Comparison of ENCODE assay signal across 17 cellular contexts in the genomic region with DNA sequence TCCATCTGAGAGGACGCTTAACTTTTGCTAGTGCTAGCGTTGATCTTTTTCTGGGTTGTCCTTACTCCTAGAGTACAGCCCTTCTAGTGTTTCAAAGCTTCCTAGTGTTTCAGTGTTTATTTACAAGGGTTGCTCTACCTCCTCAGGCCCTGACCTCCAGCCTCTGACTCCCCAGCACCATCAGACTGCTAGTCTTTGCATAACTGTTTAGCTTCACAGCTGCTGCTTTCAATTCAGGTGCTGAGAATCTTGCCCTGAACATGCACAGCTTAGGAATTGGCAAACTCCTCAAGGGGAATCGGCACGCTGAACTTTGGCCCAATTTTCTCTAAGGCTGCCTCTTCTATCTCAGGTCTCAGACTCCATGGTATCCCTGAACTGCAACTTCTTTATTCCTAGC. TPM values are rescaled to one million over a fixed set of nuclear protein-coding genes. Genes with fewer than 3 reads are reported as not detected.
DNase-seq lines count a peak whose midpoint lies in the region; ATAC-seq, FAIRE-seq and TF ChIP-seq lines count a peak whose summit lies in the region.
"Not testable (repeated sequence)": the region's sequence is repeated elsewhere in the genome, so short reads cannot be mapped to it uniquely, and the experiment has no call there.
"Had no signal": no experiment of that assay in that cellular context is flagged by ENCODE, and none has a peak within 500 bp of the region (broad histone marks: within the 10 kb centered on the region; RNA-seq: fewer than 3 reads in every experiment).

No MANE protein-coding gene starts in this region.

- not testable (repeated sequence) for H4K8ac ChIP-seq in mesendoderm (ENCODE audit: low read depth, low read length)

- H2AK5ac ChIP-seq in mesendoderm (ENCODE audit: low read length): not testable (repeated sequence)

- DNase-seq in H54 (ENCODE audit: insufficient read length, low spot score); WTC11 (ENCODE audit: low spot score); endodermal cell; omental fat pad (ENCODE audit: low spot score); sciatic nerve (ENCODE audit: low spot score): not testable (repeated sequence)
- DNase-seq in LHCN-M2 (ENCODE audit: low read depth) (peak; percentile 0), mesendoderm (peak; percentile 31), nephron progenitor cell (peak; percentile 8)

- H3K9me3 Mint-ChIP-seq in WTC11, endodermal cell, nephron progenitor cell: not testable (repeated sequence)

- peak overlapping the region; percentile 80 for H3K18ac ChIP-seq in mesendoderm (ENCODE audit: low read length)

- H3K27me3 Mint-ChIP-seq in WTC11 (ENCODE audit: low read depth); nephron progenitor cell (ENCODE audit: low read depth, poor library complexity): not testable (repeated sequence)
- H3K27me3 Mint-ChIP-seq in endodermal cell (ENCODE audit: insufficient read depth): peaks cover 11% of the 10 kb centered on the region

- not testable (repeated sequence) for H3K9ac ChIP-seq in endodermal cell (ENCODE audit: extremely low read depth, low read length, poor library complexity, severe bottlenecking); mesendoderm (ENCODE audit: low read length)

- ATAC-seq in WTC11: peak; percentile 70
- ATAC-seq in omental fat pad (ENCODE audit: low FRiP score): peak; percentile 81
- peak; percentile 22 for ATAC-seq in sciatic nerve

- not testable (repeated sequence) for H3K27ac Mint-ChIP-seq in WTC11
- H3K27ac Mint-ChIP-seq in endodermal cell: peak overlapping the region; percentile 52
- peak overlapping the region; percentile 87 for H3K27ac Mint-ChIP-seq in nephron progenitor cell

- H3K4ac ChIP-seq in mesendoderm (ENCODE audit: low read depth, low read length): peak overlapping the region; percentile 81

- intact Hi-C loops in sciatic nerve (cut with DNase I): not testable (repeated sequence)

- H2BK5ac ChIP-seq in mesendoderm (ENCODE audit: low read length): not testable (repeated sequence)

- 75 to 80% methylated on average over 2 of the region's 4 CpGs for WGBS in endodermal cell (ENCODE audit: insufficient coverage in 1 of 2, insufficient read length in 1 of 2), 2 experiments
- WGBS in mesendoderm (ENCODE audit: extremely low coverage, insufficient coverage, low lambda C conversion rate): no CpG with 5 or more reads among the region's 4 CpGs

- CTCF ChIA-PET in WTC11 (lab: Charles Lee): not testable (repeated sequence)

- POLR2A ChIA-PET in WTC11 (lab: Charles Lee): not testable (repeated sequence)

- H3K4me3 Mint-ChIP-seq in WTC11, endodermal cell: not testable (repeated sequence)
- peak overlapping the region; percentile 57 for H3K4me3 Mint-ChIP-seq in nephron progenitor cell

- not testable (repeated sequence) for H3K4me2 ChIP-seq in mesendoderm (ENCODE audit: low read length)

- H3K36me3 Mint-ChIP-seq in WTC11; endodermal cell (ENCODE audit: low read depth); nephron progenitor cell (ENCODE audit: low read depth): not testable (repeated sequence)

- not testable (repeated sequence) for H3K23ac ChIP-seq in mesendoderm (ENCODE audit: low read length)

- not testable (repeated sequence) for H3K4me3 ChIP-seq in endodermal cell (ENCODE audit: low read length); mesendoderm (ENCODE audit: low read length)

- peaks cover 12% of the 10 kb centered on the region for H3K4me1 Mint-ChIP-seq in WTC11
- H3K4me1 Mint-ChIP-seq in endodermal cell: peaks cover 15% of the 10 kb centered on the region
- peaks cover 30% of the 10 kb centered on the region for H3K4me1 Mint-ChIP-seq in nephron progenitor cell

- not testable (repeated sequence) for H3K79me2 ChIP-seq in mesendoderm (ENCODE audit: control insufficient read depth, insufficient read depth, low read length)

- H2BK120ac ChIP-seq in mesendoderm (ENCODE audit: low read depth, low read length): not testable (repeated sequence)

- H3K36me3 ChIP-seq in endodermal cell (ENCODE audit: control insufficient read depth, insufficient read depth, low read length); mesendoderm (ENCODE audit: control insufficient read depth, insufficient read depth, low read length): not testable (repeated sequence)

- not testable (repeated sequence) for H3K27ac ChIP-seq in endodermal cell (ENCODE audit: low read depth, low read length)
- peak overlapping the region; percentile 45 for H3K27ac ChIP-seq in mesendoderm (ENCODE audit: low read depth, low read length)

- TF ChIP-seq CTCF in WTC11 (IDR thresholded peaks at IDR 0.05); endodermal cell (conservative IDR thresholded peaks at IDR 0.05); nephron progenitor cell (IDR thresholded peaks at IDR 0.05); omental fat pad (IDR thresholded peaks at IDR 0.05): not testable (repeated sequence)

- not testable (repeated sequence) for H3K4me1 ChIP-seq in endodermal cell (ENCODE audit: control insufficient read depth, insufficient read depth, low read length); mesendoderm (ENCODE audit: control insufficient read depth, low read depth, low read length)

- not testable (repeated sequence) for TF ChIP-seq POLR2A in H54 (IDR thresholded peaks at IDR 0.05; ENCODE audit: low read depth, low read length)

- not testable (repeated sequence) for H3K9me3 ChIP-seq in endodermal cell (ENCODE audit: control insufficient read depth, low read length)

- not testable (repeated sequence) for H4K5ac ChIP-seq in mesendoderm (ENCODE audit: low read length)

- H3K56ac ChIP-seq in mesendoderm (ENCODE audit: low read length): peak overlapping the region; percentile 25

- not testable (repeated sequence) for H3K79me1 ChIP-seq in mesendoderm (ENCODE audit: low read length)

- not testable (repeated sequence) for H2BK15ac ChIP-seq in mesendoderm (replicated peaks; ENCODE audit: low read depth)

- FAIRE-seq in H54 (lab: Jason Lieb, UNC): peak; percentile 23

- not testable (repeated sequence) for H3K27me3 ChIP-seq in endodermal cell (ENCODE audit: control insufficient read depth, insufficient read depth, low read length, poor library complexity, severe bottlenecking); mesendoderm (ENCODE audit: insufficient read depth, low read length, poor library complexity)

RNA-seq across cellular contexts. Expression of gene OR52B4, which starts 52.9 kb away (rescaled TPM):
- total RNA-seq in LHCN-M2 (2014; rRNA removed) (not detected in 2 replicates), WTC11 (2021) (not detected in 3 replicates), endodermal cell (not detected), omental fat pad (not detected), sciatic nerve (0.45 TPM)
- polyA plus RNA-seq in LHCN-M2 (2012): not detected
- not detected for polyA plus RNA-seq in endodermal cell (2013, experiment 1 of 2)
- polyA plus RNA-seq in endodermal cell (2013, experiment 2 of 2): not detected
- polyA plus RNA-seq in mesendoderm (2013, experiment 1 of 2): not detected
- not detected for polyA plus RNA-seq in mesendoderm (2013, experiment 2 of 2)
- total RNA-seq: A673; CD4-positive, alpha-beta memory T cell; CD4-positive, CD25-positive, alpha-beta regulatory T cell; CD8-positive, alpha-beta memory T cell; Daoy; G401; GM12878 had no signal
- polyA plus RNA-seq: AG04450; CD14-positive monocyte; CD4-positive, alpha-beta memory T cell; CD4-positive, CD25-positive, alpha-beta regulatory T cell; CD8-positive, alpha-beta memory T cell; GM12878 had no signal

Comparison
In these comparisons a context has a peak if more than half of its experiments do, and no peak if none do; other contexts are left out.
1. ATAC-seq: peak in every context shown above with its lines; median percentile 81 in omental fat pad; 70 in WTC11; 22 in sciatic nerve.